7 cellular contexts compared by ENCODE assay signal in the genomic region with DNA sequence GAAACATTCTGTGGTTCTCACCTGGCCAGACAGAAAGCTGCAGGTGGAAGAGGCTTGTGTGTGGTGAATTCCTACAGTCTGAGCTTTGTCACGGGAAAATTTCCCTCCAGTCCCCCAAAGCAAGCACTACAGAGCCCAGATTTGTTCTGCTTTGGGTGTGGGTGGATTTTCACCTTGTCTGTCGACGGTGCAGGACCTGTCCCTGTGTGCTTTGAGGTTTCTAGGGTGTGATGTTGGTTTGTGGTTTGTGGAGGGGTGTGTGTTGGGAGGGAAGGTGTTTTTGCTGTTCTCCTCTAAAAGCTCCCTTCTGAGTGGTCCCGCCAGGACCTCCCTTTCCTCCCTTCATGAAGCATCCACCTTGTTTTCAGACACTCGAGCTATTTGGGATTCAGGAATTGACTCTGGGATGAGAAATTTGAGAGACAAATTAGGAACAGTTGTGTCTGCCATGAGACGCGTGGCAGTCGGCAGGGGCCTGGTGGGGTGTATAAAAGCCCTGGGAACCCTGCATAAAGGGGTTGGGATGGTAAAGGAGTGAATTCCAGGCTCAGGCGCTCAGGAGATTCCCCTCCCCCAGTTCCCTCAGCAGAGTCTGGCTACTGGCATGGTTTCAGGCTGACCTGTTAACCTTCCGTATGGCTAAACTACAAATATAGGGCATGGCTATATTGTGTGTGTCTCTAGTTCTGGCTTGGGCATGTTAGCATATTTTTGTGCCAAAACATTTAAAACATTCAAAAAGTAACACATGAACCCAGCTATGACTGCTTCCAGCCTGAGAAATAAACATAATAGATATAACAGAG.
DNase-seq lines count a peak whose midpoint lies in the region; ATAC-seq and TF ChIP-seq lines count a peak whose summit lies in the region.

No MANE protein-coding gene starts in this region.

- peak overlapping the region; percentile 52; the same call in 1 of the 2 replicates for H3K27ac Mint-ChIP-seq in HFFc6

- 22 to 36% (median 32%) methylated on average over 10 of the region's 10 CpGs for WGBS in stomach, 5 donors

- peaks cover 19% of the 10 kb centered on the region for H3K9me3 Mint-ChIP-seq in HFFc6

- H3K4me1 ChIP-seq in cardiac muscle cell (ENCODE audit: low read depth) (peaks cover 16% of the 10 kb centered on the region), stomach (peaks cover 44 to 98% (median 84%) of the 10 kb centered on the region in 4 donors)

- ATAC-seq in omental fat pad (ENCODE audit: low FRiP score), result no peak
- no peak for ATAC-seq in HG02885 (IDR thresholded peaks at IDR 0.05; ENCODE audit: poor library complexity, unreplicated experiment)

- intact Hi-C loops in stomach (cut with DNase I; ENCODE audit: low total_unique reads), result no loop called here

- no peak overlapping the region for H3K4me3 ChIP-seq in cardiac muscle cell
- H3K4me3 ChIP-seq in stomach, result peak overlapping the region; percentile 29 to 38 (median 35)

- no peak overlapping the region for H3K4me3 Mint-ChIP-seq in HFFc6

- no peak for TF ChIP-seq POLR2A in stomach (IDR thresholded peaks at IDR 0.05)

- H3K36me3 Mint-ChIP-seq in HFFc6 (ENCODE audit: low read depth), result peaks cover 32% of the 10 kb centered on the region

- H3K36me3 ChIP-seq in cardiac muscle cell, result no peaks in the 10 kb centered on the region
- no peaks in the 10 kb centered on the region for H3K36me3 ChIP-seq in stomach

- H3K9me3 ChIP-seq in cardiac muscle cell (ENCODE audit: low read depth) (no peaks in the 10 kb centered on the region), stomach (no peaks in the 10 kb centered on the region)

- TF ChIP-seq CTCF in HFFc6 (IDR thresholded peaks at IDR 0.05) (no peak), cardiac muscle cell (IDR thresholded peaks at IDR 0.05; ENCODE audit: low read depth, low read length) (no peak), stomach (IDR thresholded peaks at IDR 0.05) (no peak), omental fat pad (IDR thresholded peaks at IDR 0.05) (no peak)

- H3K27ac ChIP-seq in cardiac muscle cell (peak overlapping the region; percentile 19), stomach (peak overlapping the region; percentile 84 to 94 (median 90))

- TF ChIP-seq EP300 in stomach (IDR thresholded peaks at IDR 0.05), result no peak

- peaks cover 26% of the 10 kb centered on the region for H3K4me1 Mint-ChIP-seq in HFFc6 (ENCODE audit: low read depth)

- no peak for DNase-seq in HFFc6
- peak; percentile 50 for DNase-seq in activated CD4-positive, alpha-beta T cell treated with anti-CD3 and anti-CD28 coated beads for 48 hours
- DNase-seq in cardiac muscle cell (ENCODE audit: low read depth in 1 of 2, low spot score in 1 of 2), result peak; percentile 31 to 34
- DNase-seq in stomach, result peak; percentile 76
- no peak for DNase-seq in omental fat pad (ENCODE audit: low spot score)
- no peak for DNase-seq in DMS79 (lab: John Stamatoyannopoulos, UW)

- peaks cover 2% of the 10 kb centered on the region; the same call in 1 of the 2 replicates for H3K27me3 Mint-ChIP-seq in HFFc6 (ENCODE audit: insufficient read depth)

- no peaks in the 10 kb centered on the region for H3K27me3 ChIP-seq in cardiac muscle cell
- H3K27me3 ChIP-seq in stomach, result no peaks in the 10 kb centered on the region

Comparison
In these comparisons a context has a peak if more than half of its experiments do, and no peak if none do; other contexts are left out.
1. DNase-seq: peak in activated CD4-positive, alpha-beta T cell treated with anti-CD3 and anti-CD28 coated beads for 48 hours (single experiment), cardiac muscle cell (2 of 2) and stomach (single experiment); none in HFFc6 (single experiment), omental fat pad (single experiment) and DMS79 (single experiment).